ENCODE assay signal across 8 cellular contexts in genomic region chr2:117257369-117257768, GRCh38.
"Had no signal": no experiment of that assay in that cellular context is flagged by ENCODE, and none has a peak within 500 bp of the region (broad histone marks: within the 10 kb centered on the region; RNA-seq: fewer than 3 reads in every experiment).

No MANE protein-coding gene starts in this region.

- H3K27ac Mint-ChIP-seq: IgD-negative memory B cell had no signal

- H3K4me3 Mint-ChIP-seq: IgD-negative memory B cell had no signal

- H3K27me3 Mint-ChIP-seq: IgD-negative memory B cell had no signal

- H3K27ac ChIP-seq: HL-60, KMS-11 had no signal

- ATAC-seq: HepG2, K562 had no signal

- H3K4me1 Mint-ChIP-seq: IgD-negative memory B cell had no signal

- H3K4me3 ChIP-seq: K562 had no signal

- DNase-seq: IMR-90, KBM-7, KG1 had no signal

- H3K9ac ChIP-seq: KMS-11 had no signal

- H3K4me2 ChIP-seq: KMS-11 had no signal
